In genomic region chr7:80137410-80137809, GRCh38 we compare ENCODE assay signal across 2 cellular contexts.
TF ChIP-seq lines count a peak whose summit lies in the region.

No MANE protein-coding gene starts in this region.

TF ChIP-seq in A549, 52 proteins besides CTCF, POLR2A, EP300 and RAD21 (continued from another document):
- TF ChIP-seq, protein P1, sequence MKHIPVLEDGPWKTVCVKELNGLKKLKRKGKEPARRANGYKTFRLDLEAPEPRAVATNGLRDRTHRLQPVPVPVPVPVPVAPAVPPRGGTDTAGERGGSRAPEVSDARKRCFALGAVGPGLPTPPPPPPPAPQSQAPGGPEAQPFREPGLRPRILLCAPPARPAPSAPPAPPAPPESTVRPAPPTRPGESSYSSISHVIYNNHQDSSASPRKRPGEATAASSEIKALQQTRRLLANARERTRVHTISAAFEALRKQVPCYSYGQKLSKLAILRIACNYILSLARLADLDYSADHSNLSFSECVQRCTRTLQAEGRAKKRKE (CRISPR knock-in tag; IDR thresholded peaks at IDR 0.05; ENCODE audit: low read depth) = no peak
- TF ChIP-seq NFE2L2 (conservative IDR thresholded peaks at IDR 0.05; ENCODE audit: low read length) (no peak), USF2 (IDR thresholded peaks at IDR 0.05) (no peak), HEYL (CRISPR knock-in tag; IDR thresholded peaks at IDR 0.05) (no peak), RFX5 (IDR thresholded peaks at IDR 0.05) (no peak)
- TF ChIP-seq, protein P2, sequence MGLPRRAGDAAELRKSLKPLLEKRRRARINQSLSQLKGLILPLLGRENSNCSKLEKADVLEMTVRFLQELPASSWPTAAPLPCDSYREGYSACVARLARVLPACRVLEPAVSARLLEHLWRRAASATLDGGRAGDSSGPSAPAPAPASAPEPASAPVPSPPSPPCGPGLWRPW (IDR thresholded peaks at IDR 0.05) = no peak

TF ChIP-seq in GM23338, 12 proteins besides CTCF, POLR2A, EP300 and RAD21 (continued from another document):
- TF ChIP-seq, protein P3, sequence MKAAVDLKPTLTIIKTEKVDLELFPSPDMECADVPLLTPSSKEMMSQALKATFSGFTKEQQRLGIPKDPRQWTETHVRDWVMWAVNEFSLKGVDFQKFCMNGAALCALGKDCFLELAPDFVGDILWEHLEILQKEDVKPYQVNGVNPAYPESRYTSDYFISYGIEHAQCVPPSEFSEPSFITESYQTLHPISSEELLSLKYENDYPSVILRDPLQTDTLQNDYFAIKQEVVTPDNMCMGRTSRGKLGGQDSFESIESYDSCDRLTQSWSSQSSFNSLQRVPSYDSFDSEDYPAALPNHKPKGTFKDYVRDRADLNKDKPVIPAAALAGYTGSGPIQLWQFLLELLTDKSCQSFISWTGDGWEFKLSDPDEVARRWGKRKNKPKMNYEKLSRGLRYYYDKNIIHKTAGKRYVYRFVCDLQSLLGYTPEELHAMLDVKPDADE (IDR thresholded peaks at IDR 0.05) = no peak
- TF ChIP-seq ZNF114 (CRISPR knock-in tag; IDR thresholded peaks at IDR 0.05) = no peak
- TF ChIP-seq EZH2 (IDR thresholded peaks at IDR 0.05; ENCODE audit: low read depth, unreplicated experiment) = no peak
- TF ChIP-seq NANOG (IDR thresholded peaks at IDR 0.05; ENCODE audit: borderline replicate concordance) = no peak
